ENCODE assay signal across 10 cellular contexts in genomic region chr18:58896268-58896667, GRCh38. TPM values are rescaled to one million over a fixed set of nuclear protein-coding genes. Genes with fewer than 3 reads are reported as not detected.
DNase-seq lines count a peak whose midpoint lies in the region; ATAC-seq, FAIRE-seq and TF ChIP-seq lines count a peak whose summit lies in the region.
"Had no signal": no experiment of that assay in that cellular context is flagged by ENCODE, and none has a peak within 500 bp of the region (broad histone marks: within the 10 kb centered on the region; RNA-seq: fewer than 3 reads in every experiment).

No MANE protein-coding gene starts in this region.

- no peaks in the 10 kb centered on the region for H3F3A ChIP-seq in Loucy (ENCODE audit: low read depth)

- peaks cover 0 to 2% of the 10 kb centered on the region in 2 donors for H3K27me3 Mint-ChIP-seq in natural killer cell treated with Interleukin-12 subunit alpha and Interleukin-12 subunit beta and Interleukin-15 and Interleukin-18, amount 100 ng/mL, for 72 hours

- no peaks in the 10 kb centered on the region for H3K36me3 ChIP-seq in Loucy (ENCODE audit: insufficient read depth, low read length)

- H3K4me2 ChIP-seq in Loucy (ENCODE audit: low read depth, low read length, poor library complexity, severe bottlenecking): peak overlapping the region; percentile 52

- no peak overlapping the region for H2AFZ ChIP-seq in Loucy (ENCODE audit: low read length)

- no peaks in the 10 kb centered on the region for H3K9me3 Mint-ChIP-seq in natural killer cell treated with Interleukin-12 subunit alpha and Interleukin-12 subunit beta and Interleukin-15 and Interleukin-18, amount 100 ng/mL, for 72 hours

- H3K9ac ChIP-seq in Loucy (ENCODE audit: low read depth, low read length, poor library complexity, severe bottlenecking): no peak overlapping the region

- ATAC-seq in GM18508 (IDR thresholded peaks at IDR 0.05; ENCODE audit: insufficient read depth, unreplicated experiment) (peak; percentile 84), GM21723 (IDR thresholded peaks at IDR 0.05; ENCODE audit: unreplicated experiment) (peak; percentile 82), left colon (no peak), HG02970 (IDR thresholded peaks at IDR 0.05; ENCODE audit: low FRiP score, unreplicated experiment) (no peak)
- peak; percentile 43 to 52 for ATAC-seq in natural killer cell treated with Interleukin-12 subunit alpha and Interleukin-12 subunit beta and Interleukin-15 and Interleukin-18, amount 100 ng/mL, for 72 hours

- no peak overlapping the region for H3K4me3 ChIP-seq in Loucy (ENCODE audit: low read length, poor library complexity, severe bottlenecking)
- H3K4me3 ChIP-seq: lung had no signal

- no peaks in the 10 kb centered on the region for H3K9me2 ChIP-seq in Loucy (replicated peaks; ENCODE audit: low read depth, low read length)

- no peak overlapping the region for H3K4me3 Mint-ChIP-seq in natural killer cell treated with Interleukin-12 subunit alpha and Interleukin-12 subunit beta and Interleukin-15 and Interleukin-18, amount 100 ng/mL, for 72 hours

- intact Hi-C loops in left colon (cut with DNase I, micrococcal nuclease): no loop called here

- FAIRE-seq in frontal cortex (lab: Jason Lieb, UNC): no peak

- DNase-seq in natural killer cell treated with Interleukin-12 subunit alpha and Interleukin-12 subunit beta and Interleukin-15 and Interleukin-18, amount 100 ng/mL, for 72 hours (ENCODE audit: low spot score): no peak
- DNase-seq in left colon: no peak
- no peak for DNase-seq in frontal cortex (ENCODE audit: low spot score in 2 of 2)
- no peak for DNase-seq in activated CD4-positive, CD25-positive, alpha-beta regulatory T cell (lab: John Stamatoyannopoulos, UW)
- DNase-seq: NCI-H1417 treated with DMSO at 0.1 percent for 48 hours had no signal

- no peaks in the 10 kb centered on the region for H3K36me3 Mint-ChIP-seq in natural killer cell treated with Interleukin-12 subunit alpha and Interleukin-12 subunit beta and Interleukin-15 and Interleukin-18, amount 100 ng/mL, for 72 hours

- peak overlapping the region; percentile 0 to 26 for H3K27ac Mint-ChIP-seq in natural killer cell treated with Interleukin-12 subunit alpha and Interleukin-12 subunit beta and Interleukin-15 and Interleukin-18, amount 100 ng/mL, for 72 hours

- TF ChIP-seq CTCF in Loucy (conservative IDR thresholded peaks at IDR 0.05; ENCODE audit: low read length): no peak

- H3K4me1 Mint-ChIP-seq in natural killer cell treated with Interleukin-12 subunit alpha and Interleukin-12 subunit beta and Interleukin-15 and Interleukin-18, amount 100 ng/mL, for 72 hours (ENCODE audit: low read depth in 2 of 2): peaks cover 8 to 16% of the 10 kb centered on the region in 2 donors

- peaks cover 10% of the 10 kb centered on the region for H3K27me3 ChIP-seq in Loucy (ENCODE audit: insufficient read depth, low read length, poor library complexity, severe bottlenecking)

- H3K9me3 ChIP-seq in Loucy (ENCODE audit: insufficient read depth, low read depth, low read length): no peaks in the 10 kb centered on the region

- peaks cover 10% of the 10 kb centered on the region for H3K4me1 ChIP-seq in Loucy (ENCODE audit: insufficient read depth, low read length, poor library complexity, severe bottlenecking)

- no peaks in the 10 kb centered on the region for H4K20me1 ChIP-seq in Loucy (ENCODE audit: insufficient read depth, low read length, poor library complexity, severe bottlenecking)

- H3K79me2 ChIP-seq in Loucy (ENCODE audit: insufficient read depth, low read length): no peaks in the 10 kb centered on the region

RNA-seq across cellular contexts. Expression of gene ZNF532, which starts 31.6 kb away (rescaled TPM):
- total RNA-seq in natural killer cell treated with Interleukin-12 subunit alpha and Interleukin-12 subunit beta and Interleukin-15 and Interleukin-18, amount 100 ng/mL, for 72 hours: 10 to 100 TPM in 1 of 2 donors, 1 to 10 TPM in 1; 3.3 to 19.3 TPM
- 10 to 100 TPM in 1 of 2 donors, 1 to 10 TPM in 1; 7.1 to 17.2 TPM for total RNA-seq in left colon
- 305 TPM for total RNA-seq in frontal cortex

Comparison
In these comparisons a context has a peak if more than half of its experiments do, and no peak if none do; other contexts are left out.
1. ATAC-seq: peak in GM18508 (single experiment), GM21723 (single experiment) and natural killer cell treated with Interleukin-12 subunit alpha and Interleukin-12 subunit beta and Interleukin-15 and Interleukin-18, amount 100 ng/mL, for 72 hours (2 of 2); none in left colon (single experiment) and HG02970 (single experiment).
2. RNA of gene ZNF532, which starts 31.6 kb away (total RNA-seq): 305 TPM in frontal cortex (single experiment); 3.3 to 19.3 TPM in natural killer cell treated with Interleukin-12 subunit alpha and Interleukin-12 subunit beta and Interleukin-15 and Interleukin-18, amount 100 ng/mL, for 72 hours and 7.1 to 17.2 TPM in left colon; every median in the first group is over 10 times any median in the second.